8 cellular contexts compared by ENCODE assay signal in the genomic region with DNA sequence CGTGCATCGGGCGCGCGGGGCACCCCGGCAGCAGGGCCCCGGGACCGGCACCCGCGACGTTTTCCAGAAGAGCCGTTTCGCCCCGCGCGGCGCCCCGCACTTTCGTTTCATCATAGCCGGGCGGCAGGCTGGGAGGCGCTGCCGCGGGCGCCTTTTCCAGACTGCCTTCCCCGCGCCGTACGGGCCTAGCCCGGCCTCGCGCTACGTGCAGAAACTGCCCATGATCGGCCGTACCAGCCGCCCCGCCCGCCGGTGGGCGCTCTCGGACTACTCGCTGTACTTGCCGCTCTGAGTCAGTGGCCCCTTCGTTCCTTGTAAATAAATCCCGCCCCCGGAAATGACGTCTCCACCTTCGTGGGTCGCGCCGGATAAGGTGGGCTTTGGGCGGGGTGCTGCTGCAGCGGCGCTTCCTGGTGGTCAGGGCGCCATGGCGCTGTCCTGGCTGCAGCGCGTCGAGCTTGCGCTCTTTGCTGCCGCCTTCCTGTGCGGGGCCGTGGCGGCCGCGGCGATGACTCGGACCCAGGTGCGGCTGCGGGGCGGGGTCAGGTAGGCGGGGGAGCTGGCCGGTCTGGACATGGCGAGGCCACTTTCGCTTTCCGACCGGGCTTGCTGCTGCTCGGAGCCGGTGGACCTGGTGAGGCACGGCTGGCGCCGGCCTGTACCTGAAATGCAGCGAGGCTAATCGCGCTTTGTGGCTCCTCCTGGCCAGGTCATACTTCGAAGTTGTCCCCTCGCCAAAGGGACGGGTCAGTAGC. TPM values are rescaled to one million over a fixed set of nuclear protein-coding genes. Genes with fewer than 3 reads are reported as not detected.
DNase-seq lines count a peak whose midpoint lies in the region; ATAC-seq and TF ChIP-seq lines count a peak whose summit lies in the region.

A gene with protein sequence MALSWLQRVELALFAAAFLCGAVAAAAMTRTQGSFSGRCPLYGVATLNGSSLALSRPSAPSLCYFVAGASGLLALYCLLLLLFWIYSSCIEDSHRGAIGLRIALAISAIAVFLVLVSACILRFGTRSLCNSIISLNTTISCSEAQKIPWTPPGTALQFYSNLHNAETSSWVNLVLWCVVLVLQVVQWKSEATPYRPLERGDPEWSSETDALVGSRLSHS (plus strand): TSS at position 398 of the 755 bp plus-strand sequence. CDS start 30 bp downstream, at position 428.

- BruUV-seq in OCI-LY7 (replicated peaks; lab: Mats Ljungman, UMichigan) = no TSS peak

- DNase-seq in DMS 273 treated with DMSO at 0.1 percent for 48 hours (lab: John Stamatoyannopoulos, UW) (peak; percentile 80), HuH-7.5 (ENCODE audit: low spot score) (peak; percentile 96), OCI-LY7 (ENCODE audit: low spot score) (peak; percentile 99), activated T-cell treated with anti-CD3 and anti-CD28 coated beads for 24 hours (ENCODE audit: low read depth) (peak; percentile 97), epithelial cell of prostate (ENCODE audit: low read depth, low spot score) (peak; percentile 90)
- peak; percentile 100 for DNase-seq in stimulated activated CD8-positive, alpha-beta memory T cell treated with anti-CD3 and anti-CD28 coated beads, Interleukin-4, amount 100 ng/mL, for 48 hours

- intact Hi-C loops in OCI-LY7 (cut with micrococcal nuclease; ENCODE audit: unreplicated experiment) = loop anchor here (2.0 to 5.0 kb wide), 5 partner anchors 18 to 235 kb away; partner anchors contain the start of genes HNRNPUL2, NXF1 and UBXN1

- H3K4me1 ChIP-seq in OCI-LY7 (ENCODE audit: insufficient read depth, low read length, poor library complexity, severe bottlenecking) = peaks cover 37% of the 10 kb centered on the region
- peaks cover 27 to 37% of the 10 kb centered on the region in 2 donors for H3K4me1 ChIP-seq in mucosa of rectum (ENCODE audit: control insufficient read depth in 2 of 2, insufficient read depth in 2 of 2, low read length in 2 of 2)

- H3K79me2 ChIP-seq in OCI-LY7 (ENCODE audit: insufficient read depth, low read depth, low read length) = peaks cover 30% of the 10 kb centered on the region; the same call in 1 of the 2 replicates

- H3K27ac ChIP-seq in OCI-LY7 (ENCODE audit: low read depth, low read length, poor library complexity, severe bottlenecking) = peak within 1 kb of the TSS; percentile 79
- peak within 1 kb of the TSS; percentile 96 for H3K27ac ChIP-seq in epithelial cell of prostate
- H3K27ac ChIP-seq in mucosa of rectum (ENCODE audit: low read depth in 2 of 2, low read length in 2 of 2) = peak within 1 kb of the TSS; percentile 97 to 98

- TF ChIP-seq CTCF in OCI-LY7 (conservative IDR thresholded peaks at IDR 0.05; ENCODE audit: low read length) = peak; percentile 33; the same call in 1 of the 2 replicates

- peak within 1 kb of the TSS; percentile 93 to 94 for H3K9ac ChIP-seq in mucosa of rectum (ENCODE audit: low read depth in 1 of 2, low read length in 2 of 2)

- H4K20me1 ChIP-seq in OCI-LY7 (ENCODE audit: insufficient read depth, low read length) = no peaks in the 10 kb centered on the region

- peak within 1 kb of the TSS; percentile 47; the same call in 1 of the 2 replicates for H2AFZ ChIP-seq in OCI-LY7 (ENCODE audit: low read length)

- H3K9me3 ChIP-seq in OCI-LY7 (ENCODE audit: low read length) = no peaks in the 10 kb centered on the region
- no peaks in the 10 kb centered on the region for H3K9me3 ChIP-seq in mucosa of rectum (ENCODE audit: control insufficient read depth in 2 of 2, low read length in 2 of 2)

- CTCF ChIA-PET in OCI-LY7 (lab: Charles Lee; ENCODE audit: unreplicated experiment) = interaction anchor here (1.0 to 1.4 kb wide), 3 partner anchors 25 to 76 kb away, joined by 3 to 4 read pairs (median 3); no protein-coding TSS in a partner anchor

- H3K9me2 ChIP-seq in OCI-LY7 (ENCODE audit: insufficient read depth, low read length) = no peaks in the 10 kb centered on the region

- H3K4me3 ChIP-seq in OCI-LY7 (ENCODE audit: low read depth, low read length, poor library complexity, severe bottlenecking) (peak within 1 kb of the TSS; percentile 97), mucosa of rectum (ENCODE audit: low read length in 2 of 2) (peak within 1 kb of the TSS; percentile 90 to 96)

- POLR2A ChIA-PET in OCI-LY7 (lab: Charles Lee) = interaction anchor here (0.5 to 1.7 kb wide), 7 partner anchors 19 to 1428 kb away, joined by 3 to 10 read pairs (median 4); partner anchors contain the start of gene ZBTB3

- H3K36me3 ChIP-seq in OCI-LY7 (ENCODE audit: insufficient read depth, low read length) = peaks cover 51% of the 10 kb centered on the region
- H3K36me3 ChIP-seq in mucosa of rectum (ENCODE audit: control insufficient read depth in 2 of 2, insufficient read depth in 2 of 2, low read length in 2 of 2) = peaks cover 12 to 13% of the 10 kb centered on the region in 2 donors

- H3K4me2 ChIP-seq in OCI-LY7 (ENCODE audit: low read length) = peak within 1 kb of the TSS; percentile 80

- H3K27me3 ChIP-seq in mucosa of rectum (ENCODE audit: control insufficient read depth in 2 of 2, insufficient read depth in 2 of 2, low read length in 2 of 2) = no peaks in the 10 kb centered on the region

- peak; percentile 61 for ATAC-seq in GM21515 (IDR thresholded peaks at IDR 0.05; ENCODE audit: unreplicated experiment)

RNA-seq across cellular contexts. Expression of the gene that starts here (rescaled TPM):
- total RNA-seq in OCI-LY7 (2014; rRNA removed; shearing (Covaris generic)) = 22.8 and 33.1 TPM in 2 replicates
- 18.6 and 21.5 TPM in 2 replicates for total RNA-seq in OCI-LY7 (2022)

Comparison
In these comparisons a context has a peak if more than half of its experiments do, and no peak if none do; other contexts are left out.
1. Peak in every context shown above with its lines: DNase-seq, ATAC-seq, H3K4me3 ChIP-seq and H3K27ac ChIP-seq.